16 cellular contexts compared by ENCODE assay signal in genomic region chr11:122709042-122709760, GRCh38. TPM values are rescaled to one million over a fixed set of nuclear protein-coding genes. Genes with fewer than 3 reads are reported as not detected.
DNase-seq lines count a peak whose midpoint lies in the region; ATAC-seq, FAIRE-seq and TF ChIP-seq lines count a peak whose summit lies in the region.
"Had no signal": no experiment of that assay in that cellular context is flagged by ENCODE, and none has a peak within 500 bp of the region (broad histone marks: within the 10 kb centered on the region; RNA-seq: fewer than 3 reads in every experiment).

No MANE protein-coding gene starts in this region.

- H3K27me3 Mint-ChIP-seq in CD4-positive, alpha-beta T cell: no peaks in the 10 kb centered on the region
- H3K27me3 Mint-ChIP-seq: activated CD4-positive, alpha-beta T cell treated with anti-CD3 and anti-CD28 coated beads for 36 hours had no signal

- no peak for FAIRE-seq in D721Med (lab: Jason Lieb, UNC)
- FAIRE-seq: small intestine had no signal

- H3K27ac Mint-ChIP-seq in CD4-positive, alpha-beta T cell: no peak overlapping the region
- H3K27ac Mint-ChIP-seq: activated CD4-positive, alpha-beta T cell treated with anti-CD3 and anti-CD28 coated beads for 36 hours; H9 had no signal

- H3K4me1 ChIP-seq in SK-N-SH (ENCODE audit: control insufficient read depth in 1 of 2, insufficient read depth in 2 of 2, low read depth in 1 of 2, low read length in 1 of 2): peaks cover 11 to 53% of the 10 kb centered on the region in 2 experiments; a peak in 3 of 4 replicates
- peaks cover 32% of the 10 kb centered on the region for H3K4me1 ChIP-seq in fibroblast of lung (ENCODE audit: control insufficient read depth, extremely low read depth, insufficient read depth, low read length)
- H3K4me1 ChIP-seq in skeletal muscle satellite cell (ENCODE audit: control insufficient read depth, insufficient read depth, low read length): peaks cover 72% of the 10 kb centered on the region
- peaks cover 1% of the 10 kb centered on the region for H3K4me1 ChIP-seq in effector memory CD4-positive, alpha-beta T cell (ENCODE audit: control insufficient read depth, insufficient read depth, low read length, poor library complexity, severe bottlenecking)

- H4K20me1 ChIP-seq in SK-N-SH (ENCODE audit: insufficient read depth) (0 out of 2 replicates have a peak, but pooled peaks cover 3% of the 10 kb centered on the region), fibroblast of lung (ENCODE audit: control insufficient read depth, extremely low read depth, insufficient read depth, low read length) (no peaks in the 10 kb centered on the region)

- no peak for TF ChIP-seq RAD21 in SK-N-SH (IDR thresholded peaks at IDR 0.05; ENCODE audit: low read length)

- H3K9me3 ChIP-seq in SK-N-SH (no peaks in the 10 kb centered on the region), fibroblast of lung (ENCODE audit: control insufficient read depth, insufficient read depth, low read depth, low read length) (no peaks in the 10 kb centered on the region), skeletal muscle satellite cell (replicated peaks; ENCODE audit: low read length) (no peaks in the 10 kb centered on the region)
- H3K9me3 ChIP-seq in effector memory CD4-positive, alpha-beta T cell (ENCODE audit: control insufficient read depth, low read length): no peaks in the 10 kb centered on the region
- no peaks in the 10 kb centered on the region for H3K9me3 ChIP-seq in CD4-positive, alpha-beta T cell (ENCODE audit: control insufficient read depth, low read length)

- intact Hi-C loops in CD4-positive, alpha-beta T cell (cut with DNase I, micrococcal nuclease): no loop called here

- H3K4me3 ChIP-seq in SK-N-SH (ENCODE audit: low read depth in 2 of 2, low read length in 1 of 2) (no peak overlapping the region), fibroblast of lung (replicated peaks in 1 of 4; ENCODE audit: control extremely low read depth in 1 of 4, insufficient read depth in 1 of 4, low read depth in 3 of 4, low read length in 4 of 4) (no peak overlapping the region), skeletal muscle satellite cell (ENCODE audit: low read length) (peak overlapping the region; percentile 29)
- no peak overlapping the region for H3K4me3 ChIP-seq in effector memory CD4-positive, alpha-beta T cell (ENCODE audit: insufficient read depth, low read depth, low read length, poor library complexity, severe bottlenecking)

- peaks cover 67% of the 10 kb centered on the region; the same call in 1 of the 2 replicates for H3K79me2 ChIP-seq in SK-N-SH (ENCODE audit: insufficient read depth)
- peaks cover 4% of the 10 kb centered on the region for H3K79me2 ChIP-seq in fibroblast of lung (ENCODE audit: control insufficient read depth, insufficient read depth, low read length)

- in situ Hi-C loops in G401 (cut with HindIII; ENCODE audit: low sequenced_read_pairs): no loop called here

- H3K4me2 ChIP-seq in SK-N-SH: peak overlapping the region; percentile 46
- peak overlapping the region; percentile 52 for H3K4me2 ChIP-seq in fibroblast of lung (ENCODE audit: extremely low read depth, insufficient read depth, low read length)
- peak overlapping the region; percentile 67 for H3K4me2 ChIP-seq in skeletal muscle satellite cell (ENCODE audit: low read length)

- peak; percentile 88 for DNase-seq in EL
- DNase-seq in SK-N-SH: no peak
- peak; percentile 77 to 89 for DNase-seq in fibroblast of lung (ENCODE audit: low read depth in 2 of 2)
- no peak for DNase-seq in D721Med (ENCODE audit: insufficient read length, low spot score)
- no peak for DNase-seq in effector memory CD4-positive, alpha-beta T cell
- DNase-seq in G401 (ENCODE audit: low spot score): no peak
- DNase-seq in CD4-positive, alpha-beta T cell: no peak
- DNase-seq: activated CD4-positive, alpha-beta T cell treated with anti-CD3 and anti-CD28 coated beads for 36 hours; activated gamma-delta T cell; dermis blood vessel endothelial cell; GF-D8; H9; NCI-H524 treated with DMSO at 0.1 percent for 48 hours; SIG-M5; small intestine had no signal

- H3K27me3 ChIP-seq in SK-N-SH (ENCODE audit: insufficient read depth) (no peaks in the 10 kb centered on the region), fibroblast of lung (ENCODE audit: control insufficient read depth, insufficient read depth, low read length) (no peaks in the 10 kb centered on the region), skeletal muscle satellite cell (ENCODE audit: control insufficient read depth, insufficient read depth, low read length) (no peaks in the 10 kb centered on the region)
- no peaks in the 10 kb centered on the region for H3K27me3 ChIP-seq in effector memory CD4-positive, alpha-beta T cell (replicated peaks; ENCODE audit: control insufficient read depth, insufficient read depth, low read length, poor library complexity, severe bottlenecking)
- H3K27me3 ChIP-seq in CD4-positive, alpha-beta T cell (ENCODE audit: control insufficient read depth, insufficient read depth, low read length): no peaks in the 10 kb centered on the region

- no peak for TF ChIP-seq CTCF in SK-N-SH (IDR thresholded peaks at IDR 0.05)
- no peak for TF ChIP-seq CTCF in fibroblast of lung (conservative IDR thresholded peaks at IDR 0.05 in 1 of 2, IDR thresholded peaks at IDR 0.05 in 1 of 2; ENCODE audit: low read depth in 1 of 2, low read length in 2 of 2)
- no peak for TF ChIP-seq CTCF in D721Med (IDR thresholded peaks at IDR 0.05; ENCODE audit: insufficient read depth, missing control alignments)
- TF ChIP-seq CTCF in CD4-positive, alpha-beta T cell (IDR thresholded peaks at IDR 0.05): no peak

- H3K9me3 Mint-ChIP-seq in CD4-positive, alpha-beta T cell: no peaks in the 10 kb centered on the region
- H3K9me3 Mint-ChIP-seq: H9 had no signal

- H3K4me3 Mint-ChIP-seq in CD4-positive, alpha-beta T cell: no peak overlapping the region
- H3K4me3 Mint-ChIP-seq: activated CD4-positive, alpha-beta T cell treated with anti-CD3 and anti-CD28 coated beads for 36 hours; H9 had no signal

- H3F3A ChIP-seq in SK-N-SH (replicated peaks; ENCODE audit: insufficient read depth): peaks cover 46% of the 10 kb centered on the region

- H3K36me3 ChIP-seq in SK-N-SH (replicated peaks in 1 of 2; ENCODE audit: control insufficient read depth in 1 of 2, insufficient read depth in 2 of 2, low read length in 1 of 2): no peaks in the 10 kb centered on the region
- H3K36me3 ChIP-seq in fibroblast of lung (ENCODE audit: control insufficient read depth, insufficient read depth, low read length): no peaks in the 10 kb centered on the region
- peaks cover 3% of the 10 kb centered on the region for H3K36me3 ChIP-seq in skeletal muscle satellite cell (ENCODE audit: insufficient read depth, low read length)
- H3K36me3 ChIP-seq in effector memory CD4-positive, alpha-beta T cell (ENCODE audit: control insufficient read depth, insufficient read depth, low read length): no peaks in the 10 kb centered on the region

- peak overlapping the region; percentile 57; the same call in 1 of the 2 replicates for H3K9ac ChIP-seq in SK-N-SH
- no peak overlapping the region for H3K9ac ChIP-seq in fibroblast of lung (ENCODE audit: insufficient read depth, low read length)
- peak overlapping the region; percentile 79 for H3K9ac ChIP-seq in skeletal muscle satellite cell (ENCODE audit: low read depth, low read length)

- H2AFZ ChIP-seq in SK-N-SH (ENCODE audit: low read depth): no peak overlapping the region
- no peak overlapping the region for H2AFZ ChIP-seq in fibroblast of lung (ENCODE audit: low read length)

- ATAC-seq in CD4-positive, alpha-beta T cell (ENCODE audit: poor library complexity): no peak
- ATAC-seq: activated CD4-positive, alpha-beta T cell treated with anti-CD3 and anti-CD28 coated beads for 36 hours had no signal

- no peaks in the 10 kb centered on the region for H3K9me2 ChIP-seq in SK-N-SH

- TF ChIP-seq EP300 in SK-N-SH (IDR thresholded peaks at IDR 0.05; ENCODE audit: borderline replicate concordance in 1 of 2, low read depth in 1 of 2, low read length in 1 of 2): no peak

- H3K36me3 Mint-ChIP-seq in CD4-positive, alpha-beta T cell (ENCODE audit: low read depth): peaks cover 6% of the 10 kb centered on the region

- WGBS in SK-N-SH (ENCODE audit: low lambda C conversion rate): 56% methylated on average over 7 of the region's 7 CpGs

- POLR2A ChIA-PET in SK-N-SH (lab: Yijun Ruan, JAX): no interaction called here
- POLR2A ChIA-PET in CD4-positive, alpha-beta T cell (lab: Charles Lee): interaction anchor here (0.7 to 1.6 kb wide), 4 partner anchors 10 to 37 kb away, joined by 3 to 5 read pairs (median 4); no protein-coding TSS in a partner anchor

- CTCF ChIA-PET in SK-N-SH (lab: Yijun Ruan, JAX): interaction anchor here (1.6 to 1.7 kb wide), 2 partner anchors 13 to 72 kb away, joined by 4 to 5 read pairs; no protein-coding TSS in a partner anchor
- CTCF ChIA-PET in CD4-positive, alpha-beta T cell (lab: Charles Lee): no interaction called here

- H3K27ac ChIP-seq in SK-N-SH (ENCODE audit: low read depth in 2 of 2, low read length in 1 of 2) (peak overlapping the region in 1 of 2 experiments; percentile 82; a peak in 2 of 4 replicates), fibroblast of lung (ENCODE audit: insufficient read depth, low read length) (peak overlapping the region; percentile 74)
- no peak overlapping the region for H3K27ac ChIP-seq in effector memory CD4-positive, alpha-beta T cell (ENCODE audit: insufficient read depth, low read length, poor library complexity, severe bottlenecking)
- H3K27ac ChIP-seq in CD4-positive, alpha-beta T cell (ENCODE audit: low read depth, low read length): no peak overlapping the region

- H3K4me1 Mint-ChIP-seq in CD4-positive, alpha-beta T cell (ENCODE audit: low read depth): peaks cover 36% of the 10 kb centered on the region

TF ChIP-seq in SK-N-SH, 30 proteins besides CTCF, POLR2A, EP300 and RAD21 (continues in another document):
- peak; percentile 18; the same call in 1 of the 2 replicates for TF ChIP-seq TCF12 (IDR thresholded peaks at IDR 0.05)
- no peak for TF ChIP-seq EZH2phosphoT487 (IDR thresholded peaks at IDR 0.05; ENCODE audit: borderline replicate concordance, low read depth)

RNA-seq across cellular contexts. Expression of gene UBASH3B, which starts 53.7 kb away (rescaled TPM):
- polyA plus RNA-seq in SK-N-SH (2012; rRNA removed): 10.4 and 11.0 TPM in 2 replicates
- polyA plus RNA-seq in SK-N-SH (2012; cell fraction: cytosol; rRNA removed): 6.7 and 6.9 TPM in 2 replicates
- polyA plus RNA-seq in SK-N-SH (2012; cell fraction: nucleus; rRNA removed): 5.0 and 8.2 TPM in 2 replicates
- 22.9 and 44.4 TPM in 2 replicates for total RNA-seq in fibroblast of lung
- polyA plus RNA-seq in fibroblast of lung: 13.1 and 38.0 TPM in 2 replicates
- 8.8 and 20.3 TPM in 2 replicates for polyA plus RNA-seq in fibroblast of lung (2012)
- polyA minus RNA-seq in fibroblast of lung (ENCODE audit: low replicate concordance): 38.6 and 128 TPM in 2 replicates
- 21.0 and 24.6 TPM in 2 replicates for total RNA-seq in skeletal muscle satellite cell (2012; rRNA removed)
- 0.31 and 0.78 TPM in 2 replicates for total RNA-seq in G401 (2014; rRNA removed; shearing (Covaris generic))
- 10 to 100 TPM; 24.5 to 28.6 TPM for total RNA-seq in CD4-positive, alpha-beta T cell

Comparison
In these comparisons a context has a peak if more than half of its experiments do, and no peak if none do; other contexts are left out.
1. DNase-seq: peak in EL (single experiment) and fibroblast of lung (2 of 2); none in SK-N-SH (single experiment), D721Med (single experiment), effector memory CD4-positive, alpha-beta T cell (0 of 3), G401 (single experiment) and CD4-positive, alpha-beta T cell (0 of 10).
2. RNA of gene UBASH3B, which starts 53.7 kb away (total RNA-seq): 22.9 to 44.4 TPM in fibroblast of lung and 24.5 to 28.6 TPM in CD4-positive, alpha-beta T cell; 0.31 to 0.78 TPM in G401; every median in the first group is over 10 times any median in the second.
3. Peak in every context shown above with its lines, with median percentiles within 50 percentile points of each other: H3K4me2 ChIP-seq.